In the genomic region with DNA sequence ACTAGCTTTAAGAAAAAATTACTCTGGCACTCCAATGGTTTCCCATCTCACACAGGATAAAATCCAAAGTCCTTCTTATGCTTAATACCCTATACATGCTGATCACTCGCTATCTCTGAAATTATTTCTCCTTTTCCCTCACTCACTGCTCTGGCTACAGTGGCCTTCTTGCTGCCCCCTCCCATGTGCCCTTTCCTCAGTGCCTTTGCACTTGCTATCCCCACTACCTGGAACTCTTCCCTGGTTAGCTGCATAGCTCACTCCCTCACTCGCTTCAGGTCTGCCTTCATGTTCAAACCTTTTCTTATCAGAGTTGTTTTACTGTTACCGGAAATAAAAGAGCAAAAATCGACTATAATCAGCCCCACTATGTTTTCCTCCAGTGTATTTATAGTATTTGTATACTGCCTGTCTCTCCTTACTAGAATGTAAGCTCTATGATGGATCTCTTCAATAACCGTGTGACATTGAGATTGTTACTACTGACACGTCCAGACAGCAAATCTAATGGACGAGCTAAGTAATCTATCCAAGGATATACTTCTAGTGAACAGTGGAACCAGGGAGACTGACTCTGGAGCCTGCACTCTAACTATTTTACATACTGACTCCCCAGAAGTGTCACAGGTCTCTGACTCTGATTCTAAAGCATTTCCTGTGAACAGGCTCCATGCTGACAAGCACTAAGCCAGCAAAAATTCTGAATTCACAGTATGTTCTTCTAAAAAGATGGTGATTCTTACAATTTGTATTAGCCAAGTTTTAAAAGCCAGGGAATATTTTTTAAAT, we compare ENCODE assay signal across 1 cellular context.
TF ChIP-seq lines count a peak whose summit lies in the region.

No MANE protein-coding gene starts in this region.

TF ChIP-seq in HepG2, 621 proteins besides CTCF, POLR2A, EP300 and RAD21 (continued from another document):
- TF ChIP-seq, protein P1, sequence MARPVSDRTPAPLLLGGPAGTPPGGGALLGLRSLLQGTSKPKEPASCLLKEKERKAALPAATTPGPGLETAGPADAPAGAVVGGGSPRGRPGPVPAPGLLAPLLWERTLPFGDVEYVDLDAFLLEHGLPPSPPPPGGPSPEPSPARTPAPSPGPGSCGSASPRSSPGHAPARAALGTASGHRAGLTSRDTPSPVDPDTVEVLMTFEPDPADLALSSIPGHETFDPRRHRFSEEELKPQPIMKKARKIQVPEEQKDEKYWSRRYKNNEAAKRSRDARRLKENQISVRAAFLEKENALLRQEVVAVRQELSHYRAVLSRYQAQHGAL (CRISPR knock-in tag; IDR thresholded peaks at IDR 0.05; ENCODE audit: not compliant biosample characterization) = no peak
- TF ChIP-seq, protein P2, sequence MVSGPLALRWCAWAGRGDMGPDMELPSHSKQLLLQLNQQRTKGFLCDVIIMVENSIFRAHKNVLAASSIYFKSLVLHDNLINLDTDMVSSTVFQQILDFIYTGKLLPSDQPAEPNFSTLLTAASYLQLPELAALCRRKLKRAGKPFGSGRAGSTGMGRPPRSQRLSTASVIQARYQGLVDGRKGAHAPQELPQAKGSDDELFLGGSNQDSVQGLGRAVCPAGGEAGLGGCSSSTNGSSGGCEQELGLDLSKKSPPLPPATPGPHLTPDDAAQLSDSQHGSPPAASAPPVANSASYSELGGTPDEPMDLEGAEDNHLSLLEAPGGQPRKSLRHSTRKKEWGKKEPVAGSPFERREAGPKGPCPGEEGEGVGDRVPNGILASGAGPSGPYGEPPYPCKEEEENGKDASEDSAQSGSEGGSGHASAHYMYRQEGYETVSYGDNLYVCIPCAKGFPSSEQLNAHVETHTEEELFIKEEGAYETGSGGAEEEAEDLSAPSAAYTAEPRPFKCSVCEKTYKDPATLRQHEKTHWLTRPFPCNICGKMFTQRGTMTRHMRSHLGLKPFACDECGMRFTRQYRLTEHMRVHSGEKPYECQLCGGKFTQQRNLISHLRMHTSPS (CRISPR knock-in tag; IDR thresholded peaks at IDR 0.05; ENCODE audit: low read depth) = no peak
- TF ChIP-seq, protein P3, sequence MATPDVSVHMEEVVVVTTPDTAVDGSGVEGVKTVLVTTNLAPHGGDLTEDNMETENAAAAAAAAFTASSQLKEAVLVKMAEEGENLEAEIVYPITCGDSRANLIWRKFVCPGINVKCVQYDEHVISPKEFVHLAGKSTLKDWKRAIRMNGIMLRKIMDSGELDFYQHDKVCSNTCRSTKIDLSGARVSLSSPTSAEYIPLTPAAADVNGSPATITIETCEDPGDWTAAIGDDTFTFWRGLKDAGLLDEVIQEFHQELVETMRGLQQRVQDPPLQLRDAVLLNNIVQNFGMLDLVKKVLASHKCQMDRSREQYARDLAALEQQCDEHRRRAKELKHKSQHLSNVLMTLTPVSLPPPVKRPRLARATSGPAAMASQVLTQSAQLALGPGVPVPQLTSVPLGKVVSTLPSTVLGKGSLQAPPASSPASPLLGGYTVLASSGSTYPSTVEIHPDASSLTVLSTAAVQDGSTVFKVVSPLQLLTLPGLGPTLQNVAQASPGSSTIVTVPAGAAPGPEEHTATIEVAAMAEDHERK (CRISPR knock-in tag; IDR thresholded peaks at IDR 0.05; ENCODE audit: low read depth) = no peak
- TF ChIP-seq ZNF747 (CRISPR knock-in tag; IDR thresholded peaks at IDR 0.05; ENCODE audit: borderline replicate concordance) = no peak
- no peak for TF ChIP-seq KAT2B (IDR thresholded peaks at IDR 0.05; ENCODE audit: borderline replicate concordance, low read depth, low read length)
- TF ChIP-seq, protein P4, sequence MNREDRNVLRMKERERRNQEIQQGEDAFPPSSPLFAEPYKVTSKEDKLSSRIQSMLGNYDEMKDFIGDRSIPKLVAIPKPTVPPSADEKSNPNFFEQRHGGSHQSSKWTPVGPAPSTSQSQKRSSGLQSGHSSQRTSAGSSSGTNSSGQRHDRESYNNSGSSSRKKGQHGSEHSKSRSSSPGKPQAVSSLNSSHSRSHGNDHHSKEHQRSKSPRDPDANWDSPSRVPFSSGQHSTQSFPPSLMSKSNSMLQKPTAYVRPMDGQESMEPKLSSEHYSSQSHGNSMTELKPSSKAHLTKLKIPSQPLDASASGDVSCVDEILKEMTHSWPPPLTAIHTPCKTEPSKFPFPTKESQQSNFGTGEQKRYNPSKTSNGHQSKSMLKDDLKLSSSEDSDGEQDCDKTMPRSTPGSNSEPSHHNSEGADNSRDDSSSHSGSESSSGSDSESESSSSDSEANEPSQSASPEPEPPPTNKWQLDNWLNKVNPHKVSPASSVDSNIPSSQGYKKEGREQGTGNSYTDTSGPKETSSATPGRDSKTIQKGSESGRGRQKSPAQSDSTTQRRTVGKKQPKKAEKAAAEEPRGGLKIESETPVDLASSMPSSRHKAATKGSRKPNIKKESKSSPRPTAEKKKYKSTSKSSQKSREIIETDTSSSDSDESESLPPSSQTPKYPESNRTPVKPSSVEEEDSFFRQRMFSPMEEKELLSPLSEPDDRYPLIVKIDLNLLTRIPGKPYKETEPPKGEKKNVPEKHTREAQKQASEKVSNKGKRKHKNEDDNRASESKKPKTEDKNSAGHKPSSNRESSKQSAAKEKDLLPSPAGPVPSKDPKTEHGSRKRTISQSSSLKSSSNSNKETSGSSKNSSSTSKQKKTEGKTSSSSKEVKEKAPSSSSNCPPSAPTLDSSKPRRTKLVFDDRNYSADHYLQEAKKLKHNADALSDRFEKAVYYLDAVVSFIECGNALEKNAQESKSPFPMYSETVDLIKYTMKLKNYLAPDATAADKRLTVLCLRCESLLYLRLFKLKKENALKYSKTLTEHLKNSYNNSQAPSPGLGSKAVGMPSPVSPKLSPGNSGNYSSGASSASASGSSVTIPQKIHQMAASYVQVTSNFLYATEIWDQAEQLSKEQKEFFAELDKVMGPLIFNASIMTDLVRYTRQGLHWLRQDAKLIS (CRISPR knock-in tag; IDR thresholded peaks at IDR 0.05) = no peak
- TF ChIP-seq, protein P5, sequence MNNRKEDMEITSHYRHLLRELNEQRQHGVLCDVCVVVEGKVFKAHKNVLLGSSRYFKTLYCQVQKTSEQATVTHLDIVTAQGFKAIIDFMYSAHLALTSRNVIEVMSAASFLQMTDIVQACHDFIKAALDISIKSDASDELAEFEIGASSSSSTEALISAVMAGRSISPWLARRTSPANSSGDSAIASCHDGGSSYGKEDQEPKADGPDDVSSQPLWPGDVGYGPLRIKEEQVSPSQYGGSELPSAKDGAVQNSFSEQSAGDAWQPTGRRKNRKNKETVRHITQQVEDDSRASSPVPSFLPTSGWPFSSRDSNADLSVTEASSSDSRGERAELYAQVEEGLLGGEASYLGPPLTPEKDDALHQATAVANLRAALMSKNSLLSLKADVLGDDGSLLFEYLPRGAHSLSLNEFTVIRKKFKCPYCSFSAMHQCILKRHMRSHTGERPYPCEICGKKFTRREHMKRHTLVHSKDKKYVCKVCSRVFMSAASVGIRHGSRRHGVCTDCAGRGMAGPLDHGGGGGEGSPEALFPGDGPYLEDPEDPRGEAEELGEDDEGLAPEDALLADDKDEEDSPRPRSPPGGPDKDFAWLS (CRISPR knock-in tag; IDR thresholded peaks at IDR 0.05; ENCODE audit: borderline replicate concordance) = no peak
- TF ChIP-seq ZNF251 (CRISPR knock-in tag; IDR thresholded peaks at IDR 0.05) = no peak
- TF ChIP-seq KMT2B (CRISPR knock-in tag; IDR thresholded peaks at IDR 0.05) = no peak
TF ChIP-seq in HepG2: peak in this region for 0.
